20 cellular contexts compared by ENCODE assay signal in the genomic region with DNA sequence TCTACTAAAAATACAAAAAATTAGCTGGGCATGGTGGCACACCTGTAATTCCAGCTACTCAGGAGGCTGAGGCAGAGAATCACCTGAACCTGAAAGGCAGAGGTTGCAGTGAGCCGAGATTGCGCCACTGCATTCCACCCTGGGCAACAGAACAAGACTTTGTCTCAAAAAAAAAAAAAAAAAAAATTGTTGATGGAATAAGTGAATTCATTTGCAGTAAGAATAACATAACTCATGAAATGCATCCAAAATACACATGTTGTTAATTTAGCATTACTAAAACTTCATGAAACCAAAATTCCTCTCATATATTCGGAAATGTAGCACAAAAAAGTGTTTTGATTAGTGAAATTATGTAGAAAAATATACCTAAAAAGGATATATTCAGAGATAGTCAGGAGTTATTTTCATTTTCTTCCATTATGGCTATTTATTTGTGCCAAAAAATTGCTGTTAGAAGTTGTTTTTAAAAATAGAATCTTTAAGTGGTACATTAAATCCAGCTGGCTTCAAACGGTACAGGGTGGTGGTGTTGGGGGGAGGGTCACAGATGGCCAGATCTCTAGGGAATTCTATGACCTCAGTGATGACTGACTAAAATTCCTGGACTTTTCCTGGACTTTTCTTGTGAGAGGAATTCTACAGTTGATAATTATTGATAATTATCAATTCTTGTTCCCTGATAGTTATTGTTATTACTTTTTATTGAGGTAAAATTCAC.
DNase-seq lines count a peak whose midpoint lies in the region; ATAC-seq and TF ChIP-seq lines count a peak whose summit lies in the region.
"Had no signal": no experiment of that assay in that cellular context is flagged by ENCODE, and none has a peak within 500 bp of the region (broad histone marks: within the 10 kb centered on the region; RNA-seq: fewer than 3 reads in every experiment).

No MANE protein-coding gene starts in this region.

- H2AFZ ChIP-seq in mammary epithelial cell (ENCODE audit: low read depth, low read length), result no peak overlapping the region

- no peaks in the 10 kb centered on the region for H3K36me3 ChIP-seq in BLaER1
- no peaks in the 10 kb centered on the region for H3K36me3 ChIP-seq in mammary epithelial cell (ENCODE audit: insufficient read depth, low read length)
- no peaks in the 10 kb centered on the region for H3K36me3 ChIP-seq in right lobe of liver
- no peaks in the 10 kb centered on the region for H3K36me3 ChIP-seq in WERI-Rb-1
- H3K36me3 ChIP-seq: BE2C, colonic mucosa, upper lobe of left lung had no signal

- TF ChIP-seq POLR2A in right lobe of liver (IDR thresholded peaks at IDR 0.05), result no peak

- no peak overlapping the region for H3K9ac ChIP-seq in BLaER1
- no peak overlapping the region for H3K9ac ChIP-seq in mammary epithelial cell (ENCODE audit: insufficient read depth, low read length)

- intact Hi-C loops in mammary epithelial cell (cut with micrococcal nuclease) (no loop called here), right lobe of liver (cut with DNase I) (no loop called here)

- no TSS peak for BruUV-seq in mammary epithelial cell (replicated peaks; lab: Mats Ljungman, UMichigan)

- H3K27me3 ChIP-seq in BLaER1 (no peaks in the 10 kb centered on the region), mammary epithelial cell (ENCODE audit: insufficient read depth, low read length) (no peaks in the 10 kb centered on the region), right lobe of liver (no peaks in the 10 kb centered on the region), WERI-Rb-1 (ENCODE audit: insufficient read depth, low read depth, severe bottlenecking) (no peaks in the 10 kb centered on the region)
- H3K27me3 ChIP-seq: BE2C, colonic mucosa, upper lobe of left lung had no signal

- H3K4me2 ChIP-seq in BLaER1 (peak overlapping the region; percentile 51), mammary epithelial cell (ENCODE audit: insufficient read depth, low read depth, low read length) (no peak overlapping the region)

- WGBS in mammary epithelial cell (ENCODE audit: low coverage, missing lambda C conversion rate), result 20% methylated on average over 4 of the region's 4 CpGs
- WGBS in right lobe of liver (ENCODE audit: insufficient coverage, low coverage, low lambda C conversion rate, missing lambda C conversion rate), result 54% methylated on average over 4 of the region's 4 CpGs

- H3K4me1 ChIP-seq in BLaER1 (peaks cover 24% of the 10 kb centered on the region), mammary epithelial cell (ENCODE audit: insufficient read depth, low read length) (no peaks in the 10 kb centered on the region), right lobe of liver (no peaks in the 10 kb centered on the region)
- H3K4me1 ChIP-seq: BE2C, colonic mucosa, upper lobe of left lung had no signal

- dilution Hi-C loops in mammary epithelial cell (cut with HindIII; ENCODE audit: low sequenced_read_pairs), result no loop called here

- no peaks in the 10 kb centered on the region for H3K79me2 ChIP-seq in mammary epithelial cell (ENCODE audit: insufficient read depth, low read length)

- H4K20me1 ChIP-seq in BLaER1, result no peaks in the 10 kb centered on the region
- no peaks in the 10 kb centered on the region for H4K20me1 ChIP-seq in mammary epithelial cell (ENCODE audit: insufficient read depth, low read length)

- H3K4me3 ChIP-seq in BLaER1, result no peak overlapping the region
- no peak overlapping the region for H3K4me3 ChIP-seq in mammary epithelial cell (replicated peaks in 1 of 3; ENCODE audit: insufficient read depth in 1 of 3, low read depth in 2 of 3, low read length in 3 of 3)
- no peak overlapping the region for H3K4me3 ChIP-seq in right lobe of liver
- no peak overlapping the region for H3K4me3 ChIP-seq in WERI-Rb-1 (ENCODE audit: low read depth, low read length)
- H3K4me3 ChIP-seq: colonic mucosa, mucosa of descending colon, upper lobe of left lung had no signal

- peak; percentile 28 for DNase-seq in mammary epithelial cell
- DNase-seq in right lobe of liver, result peak; percentile 25 to 57 (median 51)
- DNase-seq in substantia nigra (lab: John Stamatoyannopoulos, UW), result no peak
- DNase-seq in WERI-Rb-1, result no peak
- DNase-seq: activated CD8-positive, alpha-beta memory T cell treated with anti-CD3 and anti-CD28 coated beads, Interleukin-2, amount 50 U/mL, for 48 hours; BE2C; colonic mucosa; foreskin melanocyte; immature natural killer cell; Kasumi-1; mucosa of descending colon; NCI-H1930; NCI-H748 treated with DMSO at 0.1 percent for 48 hours; posterior cingulate gyrus; SIG-M5; upper lobe of left lung had no signal

- ATAC-seq in right lobe of liver, result peak in 1 of 4 donors; percentile 22
- no peak for ATAC-seq in activated CD4-positive, CD25-positive, alpha-beta regulatory T cell treated with anti-CD3 and anti-CD28 coated beads, Interleukin-2, amount 50 U/mL, for 24 hours
- no peak for ATAC-seq in HG03460 (IDR thresholded peaks at IDR 0.05; ENCODE audit: unreplicated experiment)
- ATAC-seq: mucosa of descending colon had no signal

- CTCF ChIA-PET in mammary epithelial cell (lab: Charles Lee; ENCODE audit: low non-redundant PET), result no interaction called here

- in situ Hi-C loops in mammary epithelial cell (cut with MboI; ENCODE audit: low sequenced_read_pairs in 2 of 2), result no loop called here

- H3K9me3 ChIP-seq in BLaER1 (peaks cover 14% of the 10 kb centered on the region; the same call in 1 of the 2 replicates), mammary epithelial cell (replicated peaks; ENCODE audit: insufficient read depth, low read length) (peaks cover 4% of the 10 kb centered on the region), right lobe of liver (no peaks in the 10 kb centered on the region), WERI-Rb-1 (ENCODE audit: severe bottlenecking) (no peaks in the 10 kb centered on the region)
- H3K9me3 ChIP-seq: BE2C, colonic mucosa had no signal

- no peak for TF ChIP-seq EP300 in Ishikawa (IDR thresholded peaks at IDR 0.05; ENCODE audit: borderline replicate concordance)

- TF ChIP-seq CTCF in mammary epithelial cell (conservative IDR thresholded peaks at IDR 0.05 in 1 of 2, IDR thresholded peaks at IDR 0.05 in 1 of 2; ENCODE audit: extremely low read depth in 1 of 2, insufficient read depth in 1 of 2, low read depth in 1 of 2, low read length in 2 of 2) (no peak), right lobe of liver (IDR thresholded peaks at IDR 0.05) (no peak), WERI-Rb-1 (IDR thresholded peaks at IDR 0.05; ENCODE audit: low read depth, low read length) (no peak)

- no peak for TF ChIP-seq RAD21 in Ishikawa (IDR thresholded peaks at IDR 0.05; ENCODE audit: low read depth)

- peak overlapping the region; percentile 19; the same call in 1 of the 2 replicates for H3K27ac ChIP-seq in BLaER1
- H3K27ac ChIP-seq in mammary epithelial cell (ENCODE audit: insufficient read depth, low read depth, low read length), result no peak overlapping the region
- H3K27ac ChIP-seq in right lobe of liver, result no peak overlapping the region
- no peak overlapping the region for H3K27ac ChIP-seq in substantia nigra (ENCODE audit: low read depth, low read length, poor library complexity, severe bottlenecking)
- no peak overlapping the region for H3K27ac ChIP-seq in WERI-Rb-1
- H3K27ac ChIP-seq: colonic mucosa, upper lobe of left lung had no signal

TF ChIP-seq in Ishikawa, 13 proteins besides CTCF, POLR2A, EP300 and RAD21:
- TF ChIP-seq TAF1 (IDR thresholded peaks at IDR 0.05; ENCODE audit: low read depth) (no peak), YY1 (IDR thresholded peaks at IDR 0.05; ENCODE audit: low read depth) (no peak), EGR1 (IDR thresholded peaks at IDR 0.05) (no peak), NFIC (IDR thresholded peaks at IDR 0.05) (no peak), CEBPB (IDR thresholded peaks at IDR 0.05) (peak; percentile 52)

Comparison
In these comparisons a context has a peak if more than half of its experiments do, and no peak if none do; other contexts are left out.
1. DNase-seq: peak in mammary epithelial cell (single experiment) and right lobe of liver (3 of 3); none in substantia nigra (0 of 49) and WERI-Rb-1 (single experiment).